In genomic region chr7:151773795-151774194, GRCh38 we compare ENCODE assay signal across 1 cellular context.
TF ChIP-seq lines count a peak whose summit lies in the region.

No MANE protein-coding gene starts in this region.

TF ChIP-seq in HepG2, 621 proteins besides CTCF, POLR2A, EP300 and RAD21 (continued from another document):
- TF ChIP-seq ZNF574 (CRISPR knock-in tag; IDR thresholded peaks at IDR 0.05), result no peak
- no peak for TF ChIP-seq MED13 (CRISPR knock-in tag; IDR thresholded peaks at IDR 0.05)
- no peak for TF ChIP-seq ZBTB39 (CRISPR knock-in tag; IDR thresholded peaks at IDR 0.05)
- TF ChIP-seq ZNF318 (CRISPR knock-in tag; IDR thresholded peaks at IDR 0.05), result no peak
TF ChIP-seq in HepG2: peak in this region for 0.
